1 cellular context compared by ENCODE assay signal in genomic region chr4:52712172-52712990, GRCh38.
TF ChIP-seq lines count a peak whose summit lies in the region.

No MANE protein-coding gene starts in this region.

TF ChIP-seq in HepG2, 621 proteins besides CTCF, POLR2A, EP300 and RAD21 (continued from another document and continues in another):
- TF ChIP-seq ZNF574 (CRISPR knock-in tag; IDR thresholded peaks at IDR 0.05) (peak; percentile 82), SMAD1 (CRISPR knock-in tag; IDR thresholded peaks at IDR 0.05; ENCODE audit: borderline replicate concordance, low read depth) (peak; percentile 96; the same call in 1 of the 2 replicates), ZNF563 (CRISPR knock-in tag; IDR thresholded peaks at IDR 0.05) (peak; percentile 74), ZNF354B (CRISPR knock-in tag; IDR thresholded peaks at IDR 0.05) (peak; percentile 86; the same call in 1 of the 2 replicates), HOXA5 (CRISPR knock-in tag; IDR thresholded peaks at IDR 0.05) (peak; percentile 45; the same call in 1 of the 2 replicates), ZSCAN30 (CRISPR knock-in tag; IDR thresholded peaks at IDR 0.05) (no peak), ZNF672 (CRISPR knock-in tag; IDR thresholded peaks at IDR 0.05) (0 out of 2 replicates have a peak, but pooled peaks have one; percentile 62), PRPF4 (IDR thresholded peaks at IDR 0.05; ENCODE audit: low read depth, low read length, poor library complexity, severe bottlenecking) (no peak), HMGXB4 (CRISPR knock-in tag; IDR thresholded peaks at IDR 0.05; ENCODE audit: borderline replicate concordance in 1 of 2, low read depth in 1 of 2) (peak in 1 of 2 experiments; percentile 61; a peak in 3 of 4 replicates), AGO2 (optimal IDR thresholded peaks at IDR 0.05; ENCODE audit: low read depth, low read length) (peak; percentile 99), MXI1 (IDR thresholded peaks at IDR 0.05; ENCODE audit: borderline replicate concordance, low read depth, low read length) (peak; percentile 31; the same call in 1 of the 3 replicates), KAT7 (CRISPR knock-in tag; IDR thresholded peaks at IDR 0.05; ENCODE audit: borderline replicate concordance) (peak; percentile 11; the same call in 1 of the 2 replicates), MEF2D (CRISPR knock-in tag; IDR thresholded peaks at IDR 0.05) (peak; percentile 62), ZNF235 (CRISPR knock-in tag; IDR thresholded peaks at IDR 0.05; ENCODE audit: borderline replicate concordance) (peak; percentile 66; the same call in 1 of the 2 replicates), ZNF784 (CRISPR knock-in tag; IDR thresholded peaks at IDR 0.05; ENCODE audit: borderline replicate concordance) (peak; percentile 70; the same call in 1 of the 2 replicates), ZNF558 (CRISPR knock-in tag; IDR thresholded peaks at IDR 0.05; ENCODE audit: borderline replicate concordance) (peak; percentile 85; the same call in 1 of the 2 replicates), HOXA9 (CRISPR knock-in tag; IDR thresholded peaks at IDR 0.05; ENCODE audit: borderline replicate concordance) (peak; percentile 95), WIZ (CRISPR knock-in tag; IDR thresholded peaks at IDR 0.05) (0 out of 2 replicates have a peak, but pooled peaks have one; percentile 2), SRSF1 (optimal IDR thresholded peaks at IDR 0.05; ENCODE audit: low read depth, low read length) (peak; percentile 32), ZNF224 (CRISPR knock-in tag; IDR thresholded peaks at IDR 0.05) (peak; percentile 85; the same call in 1 of the 2 replicates), ESRRA (CRISPR knock-in tag; IDR thresholded peaks at IDR 0.05; ENCODE audit: low read depth) (peak; percentile 45; the same call in 1 of the 2 replicates), NR2F1 (CRISPR knock-in tag; IDR thresholded peaks at IDR 0.05) (no peak), KDM6A (CRISPR knock-in tag; IDR thresholded peaks at IDR 0.05; ENCODE audit: low read depth) (no peak), ZSCAN31 (CRISPR knock-in tag; IDR thresholded peaks at IDR 0.05; ENCODE audit: low read depth) (peak; percentile 96), ZNF234 (CRISPR knock-in tag; conservative IDR thresholded peaks at IDR 0.05) (no peak), RXRA (CRISPR knock-in tag; IDR thresholded peaks at IDR 0.05) (peak; percentile 64), MTF1 (CRISPR knock-in tag; IDR thresholded peaks at IDR 0.05) (peak; percentile 87), ZNF687 (CRISPR knock-in tag; IDR thresholded peaks at IDR 0.05) (peak; percentile 97), JUND (CRISPR knock-in tag; IDR thresholded peaks at IDR 0.05) (peak; percentile 89), ZNF775 (CRISPR knock-in tag; IDR thresholded peaks at IDR 0.05; ENCODE audit: borderline replicate concordance) (0 out of 2 replicates have a peak, but pooled peaks have one; percentile 11), HNF1B (CRISPR knock-in tag; IDR thresholded peaks at IDR 0.05) (peak; percentile 26; the same call in 1 of the 2 replicates), MED13 (CRISPR knock-in tag; IDR thresholded peaks at IDR 0.05) (no peak; the same call in 1 of the 2 replicates), SATB2 (CRISPR knock-in tag; IDR thresholded peaks at IDR 0.05) (peak; percentile 8; the same call in 1 of the 2 replicates), REL (CRISPR knock-in tag; conservative IDR thresholded peaks at IDR 0.05) (0 out of 2 replicates have a peak, but pooled peaks have one; percentile 86), HDAC6 (IDR thresholded peaks at IDR 0.05; ENCODE audit: low read depth, low read length) (no peak), GTF2F1 (IDR thresholded peaks at IDR 0.05; ENCODE audit: low read length) (no peak; the same call in 1 of the 2 replicates), PHF20 (CRISPR knock-in tag; IDR thresholded peaks at IDR 0.05) (peak; percentile 72), SNAPC2 (CRISPR knock-in tag; IDR thresholded peaks at IDR 0.05) (peak; percentile 60; the same call in 1 of the 2 replicates), ZNF556 (CRISPR knock-in tag; IDR thresholded peaks at IDR 0.05; ENCODE audit: borderline replicate concordance) (no peak; the same call in 1 of the 2 replicates), ZNF768 (CRISPR knock-in tag; IDR thresholded peaks at IDR 0.05) (peak; percentile 78), HDAC1 (CRISPR knock-in tag; IDR thresholded peaks at IDR 0.05) (peak; percentile 89), CCDC6 (CRISPR knock-in tag; IDR thresholded peaks at IDR 0.05) (0 out of 2 replicates have a peak, but pooled peaks have one; percentile 63), ZNF850 (CRISPR knock-in tag; conservative IDR thresholded peaks at IDR 0.05) (no peak; the same call in 1 of the 2 replicates), TCF7 (IDR thresholded peaks at IDR 0.05; ENCODE audit: low read depth) (no peak), DNMT1 (CRISPR knock-in tag; IDR thresholded peaks at IDR 0.05) (no peak; the same call in 1 of the 2 replicates), MTA1 (CRISPR knock-in tag; IDR thresholded peaks at IDR 0.05; ENCODE audit: borderline replicate concordance) (peak; percentile 60; the same call in 1 of the 2 replicates), FOXM1 (CRISPR knock-in tag; IDR thresholded peaks at IDR 0.05) (peak; percentile 49; the same call in 1 of the 2 replicates)
- TF ChIP-seq, protein P1, sequence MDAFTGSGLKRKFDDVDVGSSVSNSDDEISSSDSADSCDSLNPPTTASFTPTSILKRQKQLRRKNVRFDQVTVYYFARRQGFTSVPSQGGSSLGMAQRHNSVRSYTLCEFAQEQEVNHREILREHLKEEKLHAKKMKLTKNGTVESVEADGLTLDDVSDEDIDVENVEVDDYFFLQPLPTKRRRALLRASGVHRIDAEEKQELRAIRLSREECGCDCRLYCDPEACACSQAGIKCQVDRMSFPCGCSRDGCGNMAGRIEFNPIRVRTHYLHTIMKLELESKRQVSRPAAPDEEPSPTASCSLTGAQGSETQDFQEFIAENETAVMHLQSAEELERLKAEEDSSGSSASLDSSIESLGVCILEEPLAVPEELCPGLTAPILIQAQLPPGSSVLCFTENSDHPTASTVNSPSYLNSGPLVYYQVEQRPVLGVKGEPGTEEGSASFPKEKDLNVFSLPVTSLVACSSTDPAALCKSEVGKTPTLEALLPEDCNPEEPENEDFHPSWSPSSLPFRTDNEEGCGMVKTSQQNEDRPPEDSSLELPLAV (CRISPR knock-in tag; conservative IDR thresholded peaks at IDR 0.05; ENCODE audit: low read depth): no peak
- TF ChIP-seq, protein P2, sequence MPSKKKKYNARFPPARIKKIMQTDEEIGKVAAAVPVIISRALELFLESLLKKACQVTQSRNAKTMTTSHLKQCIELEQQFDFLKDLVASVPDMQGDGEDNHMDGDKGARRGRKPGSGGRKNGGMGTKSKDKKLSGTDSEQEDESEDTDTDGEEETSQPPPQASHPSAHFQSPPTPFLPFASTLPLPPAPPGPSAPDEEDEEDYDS (CRISPR knock-in tag; IDR thresholded peaks at IDR 0.05): peak; percentile 95
- TF ChIP-seq, protein P3, sequence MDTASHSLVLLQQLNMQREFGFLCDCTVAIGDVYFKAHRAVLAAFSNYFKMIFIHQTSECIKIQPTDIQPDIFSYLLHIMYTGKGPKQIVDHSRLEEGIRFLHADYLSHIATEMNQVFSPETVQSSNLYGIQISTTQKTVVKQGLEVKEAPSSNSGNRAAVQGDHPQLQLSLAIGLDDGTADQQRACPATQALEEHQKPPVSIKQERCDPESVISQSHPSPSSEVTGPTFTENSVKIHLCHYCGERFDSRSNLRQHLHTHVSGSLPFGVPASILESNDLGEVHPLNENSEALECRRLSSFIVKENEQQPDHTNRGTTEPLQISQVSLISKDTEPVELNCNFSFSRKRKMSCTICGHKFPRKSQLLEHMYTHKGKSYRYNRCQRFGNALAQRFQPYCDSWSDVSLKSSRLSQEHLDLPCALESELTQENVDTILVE (CRISPR knock-in tag; IDR thresholded peaks at IDR 0.05): no peak
